1 cellular context compared by ENCODE assay signal in genomic region chr2:104050632-104051242, GRCh38.
TF ChIP-seq lines count a peak whose summit lies in the region.

No MANE protein-coding gene starts in this region.

TF ChIP-seq in HepG2, 621 proteins besides CTCF, POLR2A, EP300 and RAD21:
- TF ChIP-seq ZNF597 (CRISPR knock-in tag; IDR thresholded peaks at IDR 0.05) (no peak), LCORL (IDR thresholded peaks at IDR 0.05) (peak; percentile 79), LCORL (CRISPR knock-in tag; IDR thresholded peaks at IDR 0.05) (no peak), HOXA9 (CRISPR knock-in tag; IDR thresholded peaks at IDR 0.05; ENCODE audit: borderline replicate concordance) (no peak), ZNF703 (CRISPR knock-in tag; IDR thresholded peaks at IDR 0.05; ENCODE audit: borderline replicate concordance) (no peak), SNAPC2 (CRISPR knock-in tag; IDR thresholded peaks at IDR 0.05) (no peak)
